In genomic region chr13:111866731-111867245, GRCh38 we compare ENCODE assay signal across 27 cellular contexts.
"Had no signal": no experiment of that assay in that cellular context is flagged by ENCODE, and none has a peak within 500 bp of the region (broad histone marks: within the 10 kb centered on the region; RNA-seq: fewer than 3 reads in every experiment).

No MANE protein-coding gene starts in this region.

- H3K4me3 ChIP-seq: pancreas, psoas muscle, right lobe of liver, sigmoid colon, stomach, thoracic aorta, thyroid gland, tibial nerve, upper lobe of right lung, uterus had no signal

- H3K27ac Mint-ChIP-seq: naive B cell; naive thymus-derived CD8-positive, alpha-beta T cell; natural killer cell treated with Interleukin-12 subunit alpha and Interleukin-12 subunit beta and Interleukin-15 and Interleukin-18, amount 100 ng/mL, for 72 hours; nephron progenitor cell; stimulated activated effector memory CD8-positive, alpha-beta T cell treated with anti-CD3 and anti-CD28 coated beads, Interleukin-12 subunit alpha, Interleukin-12 subunit beta, amount 100 ng/mL, for 72 hours; stimulated activated naive B cell treated with anti-CD40 and anti-IgM and Interleukin-4, amounts not matched to agents 10 μg/mL and 1 μg/mL and 100 μg/mL, for 72 hours; stimulated activated naive CD8-positive, alpha-beta T cell treated with anti-CD3 and anti-CD28 coated beads, Interleukin-15, Interleukin-2, amounts not matched to agents 100 ng/mL and 50 ng/mL, for 24 hours had no signal

- H3K9me3 ChIP-seq: neutrophil, pancreas, psoas muscle, right lobe of liver, thoracic aorta, thyroid gland, upper lobe of right lung, uterus had no signal

- H3K27ac ChIP-seq: neutrophil, pancreas, psoas muscle, right lobe of liver, sigmoid colon, stomach, thoracic aorta, thyroid gland, tibial nerve, upper lobe of right lung, uterus had no signal

- ATAC-seq: naive thymus-derived CD8-positive, alpha-beta T cell; natural killer cell treated with Interleukin-12 subunit alpha and Interleukin-12 subunit beta and Interleukin-15 and Interleukin-18, amount 100 ng/mL, for 72 hours; pancreas; psoas muscle; right lobe of liver; stimulated activated effector memory CD8-positive, alpha-beta T cell treated with anti-CD3 and anti-CD28 coated beads, Interleukin-12 subunit alpha, Interleukin-12 subunit beta, amount 100 ng/mL, for 72 hours; stimulated activated naive B cell treated with anti-CD40 and anti-IgM and Interleukin-4, amounts not matched to agents 10 μg/mL and 1 μg/mL and 100 μg/mL, for 72 hours; upper lobe of right lung had no signal

- H3K27me3 ChIP-seq: neutrophil, pancreas, right lobe of liver, sigmoid colon, thyroid gland, tibial nerve, uterus had no signal

- H3K27me3 Mint-ChIP-seq: stimulated activated naive B cell treated with anti-CD40 and anti-IgM and Interleukin-4, amounts not matched to agents 10 μg/mL and 1 μg/mL and 100 μg/mL, for 72 hours had no signal

- H3K4me1 ChIP-seq: pancreas, psoas muscle, right lobe of liver, sigmoid colon, stomach, thyroid gland, upper lobe of right lung, uterus had no signal

- H3K36me3 Mint-ChIP-seq: naive B cell; natural killer cell treated with Interleukin-12 subunit alpha and Interleukin-12 subunit beta and Interleukin-15 and Interleukin-18, amount 100 ng/mL, for 72 hours; stimulated activated effector memory CD8-positive, alpha-beta T cell treated with anti-CD3 and anti-CD28 coated beads, Interleukin-12 subunit alpha, Interleukin-12 subunit beta, amount 100 ng/mL, for 72 hours; stimulated activated naive B cell treated with anti-CD40 and anti-IgM and Interleukin-4, amounts not matched to agents 10 μg/mL and 1 μg/mL and 100 μg/mL, for 72 hours had no signal

- DNase-seq: naive B cell; naive thymus-derived CD8-positive, alpha-beta T cell; nephron progenitor cell; nucleus accumbens; pancreas; psoas muscle; right lobe of liver; sigmoid colon; small intestine; stimulated activated CD4-positive, alpha-beta T cell treated with anti-CD3 and anti-CD28 coated beads, Interleukin-15, amount 100 ng/mL, for 24 hours; stimulated activated CD4-positive, alpha-beta T cell treated with anti-CD3 and anti-CD28 coated beads, Interleukin-2, amount 100 ng/mL, for 24 hours; stimulated activated CD4-positive, alpha-beta T cell treated with anti-CD3 and anti-CD28 coated beads, Interleukin-2, amount 100 ng/mL, for 48 hours; stimulated activated CD4-positive, alpha-beta T cell treated with anti-CD3 and anti-CD28 coated beads, Interleukin-4, amount 100 ng/mL, for 24 hours; stimulated activated naive B cell treated with anti-CD40 and anti-IgM and Interleukin-4, amounts not matched to agents 10 μg/mL and 1 μg/mL and 100 μg/mL, for 72 hours; stimulated activated naive CD4-positive, alpha-beta T cell treated with Interleukin-2 at 50 U/mL for 16 hours; stomach; thyroid gland; trophoblast cell; upper lobe of right lung; uterus had no signal

- H3K4me3 Mint-ChIP-seq: naive B cell; naive thymus-derived CD8-positive, alpha-beta T cell; natural killer cell treated with Interleukin-12 subunit alpha and Interleukin-12 subunit beta and Interleukin-15 and Interleukin-18, amount 100 ng/mL, for 72 hours; nephron progenitor cell; neural crest cell; stimulated activated effector memory CD8-positive, alpha-beta T cell treated with anti-CD3 and anti-CD28 coated beads, Interleukin-12 subunit alpha, Interleukin-12 subunit beta, amount 100 ng/mL, for 72 hours; stimulated activated naive B cell treated with anti-CD40 and anti-IgM and Interleukin-4, amounts not matched to agents 10 μg/mL and 1 μg/mL and 100 μg/mL, for 72 hours; stimulated activated naive CD8-positive, alpha-beta T cell treated with anti-CD3 and anti-CD28 coated beads, Interleukin-15, Interleukin-2, amounts not matched to agents 100 ng/mL and 50 ng/mL, for 24 hours had no signal

- H3K4me1 Mint-ChIP-seq: naive B cell; naive thymus-derived CD8-positive, alpha-beta T cell; neural crest cell; stimulated activated effector memory CD8-positive, alpha-beta T cell treated with anti-CD3 and anti-CD28 coated beads, Interleukin-12 subunit alpha, Interleukin-12 subunit beta, amount 100 ng/mL, for 72 hours; stimulated activated naive B cell treated with anti-CD40 and anti-IgM and Interleukin-4, amounts not matched to agents 10 μg/mL and 1 μg/mL and 100 μg/mL, for 72 hours had no signal

- H3K9me3 Mint-ChIP-seq: natural killer cell treated with Interleukin-12 subunit alpha and Interleukin-12 subunit beta and Interleukin-15 and Interleukin-18, amount 100 ng/mL, for 72 hours had no signal

- H3K36me3 ChIP-seq: neutrophil, pancreas, right lobe of liver, sigmoid colon, stomach, thoracic aorta, thyroid gland, tibial nerve, upper lobe of right lung, uterus had no signal
